Comparison of ENCODE assay signal across 17 cellular contexts in the genomic region with DNA sequence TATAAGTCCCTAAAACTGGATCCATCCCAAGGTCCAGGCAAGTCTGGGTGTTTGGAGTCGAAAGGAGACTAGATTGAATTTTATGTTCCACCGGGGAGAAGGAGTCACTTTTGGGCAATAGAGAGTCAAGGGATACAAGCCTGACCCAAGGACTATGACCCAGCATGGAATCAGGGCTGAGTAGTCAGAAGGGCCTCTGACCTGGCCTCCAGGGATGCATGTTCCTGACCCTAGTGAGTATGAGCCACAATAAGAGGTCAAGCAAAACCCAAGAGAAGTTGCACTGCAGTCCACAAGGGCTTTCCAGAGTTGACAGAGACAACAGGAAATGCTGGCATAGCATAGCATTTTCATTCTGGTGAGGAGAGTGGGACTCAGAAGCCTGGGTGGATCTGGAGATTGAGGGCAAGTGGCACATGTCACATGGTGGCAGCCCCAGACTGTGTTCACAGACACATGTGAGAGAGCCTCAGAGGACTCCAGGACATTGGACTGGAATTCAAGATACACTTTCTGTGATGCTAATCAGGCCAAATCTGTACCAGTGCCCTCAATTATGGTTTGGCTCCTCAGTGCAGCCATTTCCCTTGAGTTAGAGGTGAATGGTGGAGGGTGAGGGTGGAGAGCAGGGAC.
A peak's percentile ranks its signal among the peaks of the same experiment; 100 is the strongest.
DNase-seq lines count a peak whose midpoint lies in the region; ATAC-seq, FAIRE-seq and TF ChIP-seq lines count a peak whose summit lies in the region.
"Had no signal": no experiment of that assay in that cellular context is flagged by ENCODE, and none has a peak within 500 bp of the region (broad histone marks: within the 10 kb centered on the region; RNA-seq: fewer than 3 reads in every experiment).

No MANE protein-coding gene starts in this region.

- H3K79me2 ChIP-seq in HepG2 (ENCODE audit: insufficient read depth, low read length): no peaks in the 10 kb centered on the region

- no peak overlapping the region for H3K23ac ChIP-seq in mesenchymal stem cell (ENCODE audit: low read length in 2 of 2)

- H3K4me3 ChIP-seq in HepG2 (replicated peaks in 1 of 3; ENCODE audit: insufficient read depth in 1 of 3, low read depth in 2 of 3, low read length in 3 of 3) (no peak overlapping the region), right lobe of liver (no peak overlapping the region), mesenchymal stem cell (ENCODE audit: insufficient read depth in 1 of 2, low read depth in 1 of 2, low read length in 2 of 2) (no peak overlapping the region), upper lobe of right lung (no peak overlapping the region)

- H3K18ac ChIP-seq in mesenchymal stem cell (ENCODE audit: low read depth in 1 of 2, low read length in 2 of 2): no peak overlapping the region

- no peak overlapping the region for H3K14ac ChIP-seq in mesenchymal stem cell (ENCODE audit: low read length in 2 of 2)

- H2AFZ ChIP-seq in HepG2 (ENCODE audit: low read length) (no peak overlapping the region), mesenchymal stem cell (ENCODE audit: low read depth, low read length) (no peak overlapping the region)

- no peaks in the 10 kb centered on the region for H3K36me3 Mint-ChIP-seq in stimulated activated effector memory CD8-positive, alpha-beta T cell treated with anti-CD3 and anti-CD28 coated beads, Interleukin-12 subunit alpha, Interleukin-12 subunit beta, amount 100 ng/mL, for 72 hours
- H3K36me3 Mint-ChIP-seq: CD14-positive monocyte had no signal

- TF ChIP-seq RAD21 in HepG2 (CRISPR knock-in tag; IDR thresholded peaks at IDR 0.05): no peak

- no peak overlapping the region for H2BK120ac ChIP-seq in mesenchymal stem cell (ENCODE audit: low read depth, low read length)

- TF ChIP-seq EP300 in HepG2 (IDR thresholded peaks at IDR 0.05; ENCODE audit: low read depth in 2 of 2, low read length in 2 of 2) (no peak), HepG2 (CRISPR knock-in tag; IDR thresholded peaks at IDR 0.05; ENCODE audit: borderline replicate concordance) (no peak)

- H3K4ac ChIP-seq in mesenchymal stem cell (ENCODE audit: low read depth in 1 of 2, low read length in 2 of 2): no peak overlapping the region

- H4K91ac ChIP-seq in mesenchymal stem cell (ENCODE audit: low read length): no peak overlapping the region

- intact Hi-C loops in HepG2 (cut with micrococcal nuclease; ENCODE audit: unreplicated experiment): no loop called here
- intact Hi-C loops in right lobe of liver (cut with DNase I): no loop called here
- intact Hi-C loops in upper lobe of right lung (cut with DNase I): no loop called here
- intact Hi-C loops in cardiac septum (cut with DNase I): no loop called here

- H3K27me3 ChIP-seq in HepG2 (ENCODE audit: control insufficient read depth in 1 of 2, insufficient read depth in 2 of 2, low read length in 2 of 2) (no peaks in the 10 kb centered on the region), right lobe of liver (no peaks in the 10 kb centered on the region), mesenchymal stem cell (ENCODE audit: control insufficient read depth in 1 of 2, insufficient read depth in 1 of 2, low read length in 2 of 2) (no peaks in the 10 kb centered on the region), upper lobe of right lung (no peaks in the 10 kb centered on the region)

- H3K27ac ChIP-seq in HepG2 (ENCODE audit: extremely low read length, insufficient read depth, low read length) (no peak overlapping the region), right lobe of liver (no peak overlapping the region), mesenchymal stem cell (ENCODE audit: low read length, poor library complexity, severe bottlenecking) (no peak overlapping the region), upper lobe of right lung (no peak overlapping the region)
- H3K27ac ChIP-seq: 22Rv1, HL-60 had no signal

- ATAC-seq in HepG2 (no peak), right lobe of liver (no peak), upper lobe of right lung (peak; percentile 28), GM19328 (IDR thresholded peaks at IDR 0.05; ENCODE audit: unreplicated experiment) (no peak)
- ATAC-seq in stimulated activated effector memory CD8-positive, alpha-beta T cell treated with anti-CD3 and anti-CD28 coated beads, Interleukin-12 subunit alpha, Interleukin-12 subunit beta, amount 100 ng/mL, for 72 hours: peak; percentile 52
- ATAC-seq: CD8-positive, alpha-beta T cell had no signal

- H3K4me1 Mint-ChIP-seq in stimulated activated effector memory CD8-positive, alpha-beta T cell treated with anti-CD3 and anti-CD28 coated beads, Interleukin-12 subunit alpha, Interleukin-12 subunit beta, amount 100 ng/mL, for 72 hours: no peaks in the 10 kb centered on the region
- H3K4me1 Mint-ChIP-seq: CD14-positive monocyte had no signal

- H3K36me3 ChIP-seq in HepG2 (replicated peaks in 1 of 2; ENCODE audit: control insufficient read depth in 1 of 2, insufficient read depth in 2 of 2, low read length in 2 of 2) (no peaks in the 10 kb centered on the region), right lobe of liver (no peaks in the 10 kb centered on the region), mesenchymal stem cell (ENCODE audit: control insufficient read depth in 1 of 2, insufficient read depth in 2 of 2, low read depth in 1 of 2, low read length in 2 of 2) (peaks cover 0 to 99% of the 10 kb centered on the region in 2 experiments), upper lobe of right lung (peaks cover 6% of the 10 kb centered on the region)

- H2BK5ac ChIP-seq in mesenchymal stem cell (ENCODE audit: low read depth, low read length, poor library complexity, severe bottlenecking): no peak overlapping the region

- TF ChIP-seq CTCF in HepG2 (CRISPR knock-in tag; IDR thresholded peaks at IDR 0.05) (no peak), right lobe of liver (IDR thresholded peaks at IDR 0.05) (no peak), upper lobe of right lung (IDR thresholded peaks at IDR 0.05) (no peak)

- no peak for FAIRE-seq in HepG2 (lab: Jason Lieb, UNC)
- FAIRE-seq: GM12892 had no signal

- no peak for TF ChIP-seq POLR2A in HepG2 (IDR thresholded peaks at IDR 0.05; ENCODE audit: insufficient read depth in 1 of 2, low read depth in 2 of 2, low read length in 2 of 2)
- no peak for TF ChIP-seq POLR2A in right lobe of liver (IDR thresholded peaks at IDR 0.05)

- no peak overlapping the region for H2BK15ac ChIP-seq in mesenchymal stem cell (ENCODE audit: low read depth, poor library complexity, severe bottlenecking)

- POLR2A ChIA-PET in HepG2 (lab: Yijun Ruan, JAX): no interaction called here

- 54% methylated on average over 2 of the region's 2 CpGs for WGBS in HepG2 (ENCODE audit: low lambda C conversion rate)
- WGBS in right lobe of liver (ENCODE audit: insufficient coverage, low coverage, low lambda C conversion rate, missing lambda C conversion rate): no CpG with 5 or more reads among the region's 2 CpGs
- 94% methylated on average over 2 of the region's 2 CpGs for WGBS in mesenchymal stem cell

- no peaks in the 10 kb centered on the region for H3K4me1 ChIP-seq in HepG2 (ENCODE audit: insufficient read depth, low read length)
- no peaks in the 10 kb centered on the region for H3K4me1 ChIP-seq in right lobe of liver
- no peaks in the 10 kb centered on the region for H3K4me1 ChIP-seq in mesenchymal stem cell (ENCODE audit: control insufficient read depth, insufficient read depth, low read depth, low read length)
- no peaks in the 10 kb centered on the region for H3K4me1 ChIP-seq in upper lobe of right lung

- no peak overlapping the region for H3K27ac Mint-ChIP-seq in stimulated activated effector memory CD8-positive, alpha-beta T cell treated with anti-CD3 and anti-CD28 coated beads, Interleukin-12 subunit alpha, Interleukin-12 subunit beta, amount 100 ng/mL, for 72 hours
- H3K27ac Mint-ChIP-seq: CD8-positive, alpha-beta T cell; H9 had no signal

- H2BK12ac ChIP-seq in mesenchymal stem cell (ENCODE audit: low read length in 2 of 2): no peak overlapping the region

- H3K9me3 ChIP-seq in HepG2 (ENCODE audit: low read length) (no peaks in the 10 kb centered on the region), right lobe of liver (no peaks in the 10 kb centered on the region), mesenchymal stem cell (ENCODE audit: control insufficient read depth, low read length) (no peaks in the 10 kb centered on the region), upper lobe of right lung (no peaks in the 10 kb centered on the region)

- no TSS peak for BruUV-seq in HepG2 (replicated peaks; lab: Mats Ljungman, UMichigan)

- CTCF ChIA-PET in HepG2 (lab: Yijun Ruan, JAX; ENCODE audit: low intra/inter-chr PET ratio, low total read pairs): no interaction called here

- no peaks in the 10 kb centered on the region for H3K79me1 ChIP-seq in mesenchymal stem cell (replicated peaks; ENCODE audit: low read length, poor library complexity, severe bottlenecking)

- H3K9ac ChIP-seq in HepG2 (ENCODE audit: insufficient read depth, low read depth, low read length) (no peak overlapping the region), mesenchymal stem cell (ENCODE audit: low read length) (peak overlapping the region; percentile 10)

- H3K4me2 ChIP-seq in HepG2 (ENCODE audit: low read depth, low read length): no peak overlapping the region
- H3K4me2 ChIP-seq in mesenchymal stem cell (ENCODE audit: low read length, poor library complexity, severe bottlenecking): no peak overlapping the region

- H3K4me3 Mint-ChIP-seq in stimulated activated effector memory CD8-positive, alpha-beta T cell treated with anti-CD3 and anti-CD28 coated beads, Interleukin-12 subunit alpha, Interleukin-12 subunit beta, amount 100 ng/mL, for 72 hours: no peak overlapping the region
- H3K4me3 Mint-ChIP-seq: CD14-positive monocyte; CD8-positive, alpha-beta T cell; H9 had no signal

- no peaks in the 10 kb centered on the region for H4K20me1 ChIP-seq in HepG2 (ENCODE audit: insufficient read depth, low read length)

- H3K9me3 Mint-ChIP-seq in stimulated activated effector memory CD8-positive, alpha-beta T cell treated with anti-CD3 and anti-CD28 coated beads, Interleukin-12 subunit alpha, Interleukin-12 subunit beta, amount 100 ng/mL, for 72 hours: no peaks in the 10 kb centered on the region
- H3K9me3 Mint-ChIP-seq: CD8-positive, alpha-beta T cell; H9 had no signal

- no peak overlapping the region for H4K8ac ChIP-seq in mesenchymal stem cell (ENCODE audit: low read length)

- no peak overlapping the region for H2AK5ac ChIP-seq in mesenchymal stem cell (ENCODE audit: low read length, severe bottlenecking)

- no peak for DNase-seq in HepG2 (ENCODE audit: low spot score)
- no peak for DNase-seq in right lobe of liver
- no peak for DNase-seq in mesenchymal stem cell
- DNase-seq in stimulated activated effector memory CD8-positive, alpha-beta T cell treated with anti-CD3 and anti-CD28 coated beads, Interleukin-12 subunit alpha, Interleukin-12 subunit beta, amount 100 ng/mL, for 72 hours (ENCODE audit: low spot score in 2 of 2): no peak
- no peak for DNase-seq in upper lobe of right lung
- no peak for DNase-seq in cardiac septum (ENCODE audit: low spot score)
- DNase-seq in SIG-M5 (lab: John Stamatoyannopoulos, UW): no peak
- DNase-seq: CD8-positive, alpha-beta T cell; COR-L47; DND-41; GDM1 had no signal

- in situ Hi-C loops in HepG2 (cut with HindIII; ENCODE audit: extremely low pct_ligation_motif_present, low pct_unique_long_range_greater_than_20kb): no loop called here

TF ChIP-seq in HepG2, 621 proteins besides CTCF, POLR2A, EP300 and RAD21 (continues in another document):
- TF ChIP-seq ZNF205 (CRISPR knock-in tag; IDR thresholded peaks at IDR 0.05): no peak

Comparison
In these comparisons a context has a peak if more than half of its experiments do, and no peak if none do; other contexts are left out.
1. ATAC-seq: peak in stimulated activated effector memory CD8-positive, alpha-beta T cell treated with anti-CD3 and anti-CD28 coated beads, Interleukin-12 subunit alpha, Interleukin-12 subunit beta, amount 100 ng/mL, for 72 hours (single experiment) and upper lobe of right lung (single experiment); none in HepG2 (single experiment), right lobe of liver (0 of 4) and GM19328 (single experiment).